ENCODE assay signal across 9 cellular contexts in genomic region chr19:10514211-10515145, GRCh38. TPM values are rescaled to one million over a fixed set of nuclear protein-coding genes. Genes with fewer than 3 reads are reported as not detected.
DNase-seq lines count a peak whose midpoint lies in the region; ATAC-seq and TF ChIP-seq lines count a peak whose summit lies in the region.
"Had no signal": no experiment of that assay in that cellular context is flagged by ENCODE, and none has a peak within 500 bp of the region (broad histone marks: within the 10 kb centered on the region; RNA-seq: fewer than 3 reads in every experiment).

No MANE protein-coding gene starts in this region.

- peaks cover 3% of the 10 kb centered on the region for H3K4me1 ChIP-seq in ovary (ENCODE audit: insufficient read depth)

- no peaks in the 10 kb centered on the region for H3K9me3 ChIP-seq in ovary
- H3K9me3 ChIP-seq: upper lobe of left lung had no signal

- TF ChIP-seq POLR2A in ovary (IDR thresholded peaks at IDR 0.05) = no peak

- DNase-seq in activated T-cell treated with anti-CD3 and anti-CD28 coated beads for 48 hours (ENCODE audit: low read depth) (peak; percentile 54), activated T-cell treated with anti-CD3 and anti-CD28 coated beads for 4 hours (no peak), iPS-NIHi7 (ENCODE audit: extremely low spot score) (peak; percentile 72), substantia nigra (lab: John Stamatoyannopoulos, UW) (peak in 3 of 49 donors; percentile 20 to 46 (median 35)), amniotic stem cell (lab: John Stamatoyannopoulos, UW) (no peak), ovary (no peak)
- peak; percentile 32 for DNase-seq in activated gamma-delta T cell treated with anti-CD3 and anti-CD28 coated beads, Interleukin-2, amount 50 U/mL, for 16 hours (ENCODE audit: low read depth)

- TF ChIP-seq EP300 in ovary (IDR thresholded peaks at IDR 0.05) = no peak

- no peak for TF ChIP-seq CTCF in ovary (IDR thresholded peaks at IDR 0.05)

- peak overlapping the region; percentile 100 for H3K27ac ChIP-seq in substantia nigra (ENCODE audit: low read depth, low read length, poor library complexity, severe bottlenecking)
- no peak overlapping the region for H3K27ac ChIP-seq in ovary
- H3K27ac ChIP-seq: upper lobe of left lung had no signal

- H3K27me3 ChIP-seq in ovary = peaks cover 4% of the 10 kb centered on the region

- intact Hi-C loops in ovary (cut with DNase I) = no loop called here

- H3K36me3 ChIP-seq in ovary = no peaks in the 10 kb centered on the region
- H3K36me3 ChIP-seq: upper lobe of left lung had no signal

- 7 to 35% (median 15%) methylated on average over 73 to 107 of the region's 107 CpGs for WGBS in ovary, 3 donors

- ATAC-seq in GM21529 (IDR thresholded peaks at IDR 0.05; ENCODE audit: unreplicated experiment) = no peak

- H3K4me3 ChIP-seq in ovary = no peak overlapping the region

RNA-seq across cellular contexts. Expression of gene S1PR5, which starts 2.8 kb away (rescaled TPM):
- total RNA-seq in ovary = under 1 TPM in 6 of 7 donors, not detected in 1; 0.12 to 0.57 (median 0.32) TPM
- 1 to 10 TPM in 1 of 2 donors, under 1 TPM in 1; 0.33 to 1.4 TPM for polyA plus RNA-seq in ovary

RNA-seq across cellular contexts. Expression of gene KEAP1, which starts 11.3 kb away (rescaled TPM):
- 10 to 100 TPM; 29.6 to 61.7 (median 51.7) TPM for total RNA-seq in ovary
- 10 to 100 TPM; 38.5 to 40.4 TPM for polyA plus RNA-seq in ovary

RNA-seq across cellular contexts. Expression of gene ATG4D, which starts 29.2 kb away (rescaled TPM):
- total RNA-seq in ovary = 10 to 100 TPM; 13.9 to 26.9 (median 24.1) TPM
- 10 to 100 TPM in 1 of 2 donors, 1 to 10 TPM in 1; 3.1 to 20.8 TPM for polyA plus RNA-seq in ovary

RNA-seq across cellular contexts. Expression of gene KRI1, which starts 51.3 kb away (rescaled TPM):
- total RNA-seq in ovary = 10 to 100 TPM; 12.3 to 28.9 (median 23.6) TPM
- polyA plus RNA-seq in ovary = 10 to 100 TPM; 20.1 to 24.2 TPM

RNA-seq across cellular contexts. Expression of gene CDKN2D, which starts 54.3 kb away (rescaled TPM):
- total RNA-seq in ovary = 1 to 10 TPM; 4.4 to 7.4 (median 5.6) TPM
- polyA plus RNA-seq in ovary = 1 to 10 TPM; 2.8 to 7.6 TPM

Comparison
In these comparisons a context has a peak if more than half of its experiments do, and no peak if none do; other contexts are left out.
1. DNase-seq: peak in activated T-cell treated with anti-CD3 and anti-CD28 coated beads for 48 hours (single experiment), activated gamma-delta T cell treated with anti-CD3 and anti-CD28 coated beads, Interleukin-2, amount 50 U/mL, for 16 hours (single experiment) and iPS-NIHi7 (single experiment); none in activated T-cell treated with anti-CD3 and anti-CD28 coated beads for 4 hours (single experiment), amniotic stem cell (single experiment) and ovary (0 of 5).